In genomic region chr13:26534036-26534726, GRCh38 we compare ENCODE assay signal across 26 cellular contexts. TPM values are rescaled to one million over a fixed set of nuclear protein-coding genes. Genes with fewer than 3 reads are reported as not detected.
"Had no signal": no experiment of that assay in that cellular context is flagged by ENCODE, and none has a peak within 500 bp of the region (broad histone marks: within the 10 kb centered on the region; RNA-seq: fewer than 3 reads in every experiment).

No MANE protein-coding gene starts in this region.

- H3K27me3 ChIP-seq: pancreas, sigmoid colon, suprapubic skin, tibial artery had no signal

- H3K36me3 ChIP-seq: lower lobe of right lung, pancreas, prostate gland, sigmoid colon, spleen, suprapubic skin, thoracic aorta, tibial artery, upper lobe of right lung had no signal

- H3K27ac ChIP-seq: lower lobe of right lung, pancreas, prostate gland, sigmoid colon, spleen, suprapubic skin, thoracic aorta, tibial artery, upper lobe of right lung had no signal

- ATAC-seq: left cardiac atrium; left lobe of liver; lower lobe of right lung; naive thymus-derived CD8-positive, alpha-beta T cell; pancreas; right cardiac atrium; stimulated activated effector memory CD8-positive, alpha-beta T cell treated with anti-CD3 and anti-CD28 coated beads, Interleukin-12 subunit alpha, Interleukin-12 subunit beta, amount 100 ng/mL, for 72 hours; upper lobe of right lung had no signal

- FAIRE-seq: keratinocyte, pancreas, small intestine, urothelium cell line had no signal

- H3K9me3 ChIP-seq: lower lobe of right lung, pancreas, prostate gland, sigmoid colon, spleen, suprapubic skin, thoracic aorta, tibial artery, upper lobe of right lung had no signal

- H3K4me1 ChIP-seq: lower lobe of right lung, pancreas, prostate gland, sigmoid colon, spleen, upper lobe of right lung had no signal

- H3K4me3 ChIP-seq: lower lobe of right lung, pancreas, prostate gland, sigmoid colon, spleen, suprapubic skin, thoracic aorta, tibial artery, upper lobe of right lung had no signal

- DNase-seq: hippocampal formation; kidney glomerular epithelial cell; left cardiac atrium; lower lobe of right lung; mammary epithelial cell; mesenchymal stem cell; naive thymus-derived CD8-positive, alpha-beta T cell; nucleus accumbens; pancreas; retina; right cardiac atrium; sigmoid colon; small intestine; spleen; stimulated activated CD4-positive, alpha-beta T cell treated with anti-CD3 and anti-CD28 coated beads, Interleukin-4, amount 100 ng/mL, for 24 hours; stimulated activated naive CD4-positive, alpha-beta T cell; tibial artery; trophoblast cell; upper lobe of right lung had no signal

RNA-seq across cellular contexts. Expression of gene WASF3, which starts 23.3 kb away (rescaled TPM):
- polyA plus RNA-seq: naive thymus-derived CD8-positive, alpha-beta T cell had no signal
